ENCODE assay signal across 12 cellular contexts in the genomic region with DNA sequence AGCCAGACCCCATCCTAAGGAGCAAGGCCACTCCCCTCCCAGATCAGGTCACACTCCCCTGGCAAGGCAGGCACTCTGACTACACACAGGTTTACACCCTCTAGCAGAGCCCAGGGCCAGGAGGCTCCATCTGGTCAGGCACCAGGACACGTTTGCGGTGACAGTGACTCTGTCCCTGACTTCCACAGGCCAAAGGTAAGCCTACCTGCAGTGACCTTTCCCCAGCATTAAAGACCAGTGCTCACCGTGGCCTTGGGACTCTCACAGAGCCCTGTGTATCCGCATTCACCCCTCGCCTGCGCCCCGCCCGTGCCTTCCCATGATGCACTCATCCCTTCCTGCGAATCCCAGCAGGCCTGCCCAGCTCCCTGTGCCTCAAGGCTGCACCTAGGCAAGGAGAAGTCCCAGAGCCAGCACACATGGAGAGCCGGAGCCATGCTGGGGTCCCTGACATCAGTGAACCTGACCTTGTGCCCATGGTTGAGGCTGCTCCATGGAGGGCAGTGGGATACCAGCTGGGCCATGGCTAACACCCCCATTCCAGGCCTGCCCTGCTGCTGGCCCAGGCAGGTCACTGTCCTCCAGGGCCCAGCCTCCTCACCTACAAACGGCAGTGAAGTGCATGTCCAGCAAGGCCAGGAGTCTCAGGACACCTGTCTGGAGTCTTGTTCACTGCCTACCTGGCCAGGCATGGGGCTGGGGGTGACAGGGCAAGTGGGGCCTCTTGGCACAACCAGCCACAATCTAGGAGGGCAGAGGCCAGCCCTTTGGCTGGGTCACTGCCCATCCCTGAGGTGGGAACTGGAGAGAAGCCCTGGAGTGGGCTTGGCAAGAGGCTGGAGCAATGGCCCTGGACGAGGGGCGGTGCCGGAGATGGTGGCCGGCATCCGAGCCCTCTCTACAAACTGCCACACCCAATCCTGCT. TPM values are rescaled to one million over a fixed set of nuclear protein-coding genes. Genes with fewer than 3 reads are reported as not detected.
DNase-seq lines count a peak whose midpoint lies in the region; ATAC-seq and TF ChIP-seq lines count a peak whose summit lies in the region.
"Had no signal": no experiment of that assay in that cellular context is flagged by ENCODE, and none has a peak within 500 bp of the region (broad histone marks: within the 10 kb centered on the region; RNA-seq: fewer than 3 reads in every experiment).

No MANE protein-coding gene starts in this region.

- H3F3A ChIP-seq in GM23338 (replicated peaks; ENCODE audit: low read depth) (no peaks in the 10 kb centered on the region), neural progenitor cell (ENCODE audit: low read depth) (no peaks in the 10 kb centered on the region)

- H3K27me3 ChIP-seq in GM23338 (ENCODE audit: insufficient read depth) (peaks cover 5% of the 10 kb centered on the region; the same call in 1 of the 2 replicates), neural progenitor cell (no peaks in the 10 kb centered on the region)
- H3K27me3 ChIP-seq: cardiac muscle cell had no signal

- CTCF ChIA-PET in activated CD4-positive, alpha-beta T cell treated with anti-CD3 and anti-CD28 coated beads for 36 hours (lab: Charles Lee), result no interaction called here

- no peak overlapping the region for H3K9ac ChIP-seq in neural progenitor cell
- H3K9ac ChIP-seq: GM23248 had no signal

- POLR2A ChIA-PET in activated CD4-positive, alpha-beta T cell treated with anti-CD3 and anti-CD28 coated beads for 36 hours (lab: Charles Lee), result no interaction called here
- POLR2A ChIA-PET in activated naive CD8-positive, alpha-beta T cell treated with anti-CD3 and anti-CD28 coated beads, Interleukin-2, amount 10 ng/mL, durations not matched to agents 7 days and 5 days (lab: Charles Lee), result interaction anchor here (0.6 kb wide), 1 partner anchor 34 kb away, joined by 5 read pairs; no protein-coding TSS in a partner anchor

- no peak for DNase-seq in activated CD4-positive, alpha-beta T cell treated with anti-CD3 and anti-CD28 coated beads for 36 hours
- DNase-seq in activated CD4-positive, alpha-beta T cell treated with anti-CD3 and anti-CD28 coated beads for 1 hour, result no peak
- DNase-seq in GM23338 (ENCODE audit: low spot score), result no peak
- DNase-seq in activated naive CD8-positive, alpha-beta T cell treated with anti-CD3 and anti-CD28 coated beads, Interleukin-2, amount 10 ng/mL, durations not matched to agents 7 days and 5 days, result no peak
- DNase-seq in neural progenitor cell (ENCODE audit: low spot score), result no peak
- no peak for DNase-seq in nephron progenitor cell
- DNase-seq in NCI-H2029 treated with DMSO at 0.1 percent for 48 hours (lab: John Stamatoyannopoulos, UW), result no peak
- no peak for DNase-seq in NCI-H2196 treated with DMSO at 0.1 percent for 48 hours (lab: John Stamatoyannopoulos, UW; ENCODE audit: unreplicated experiment)
- DNase-seq: GM23248, left ventricle myocardium inferior, NCI-H1105 had no signal

- H4K20me1 ChIP-seq in GM23338 (replicated peaks; ENCODE audit: insufficient read depth) (no peaks in the 10 kb centered on the region), neural progenitor cell (ENCODE audit: low read depth) (no peaks in the 10 kb centered on the region)

- no peaks in the 10 kb centered on the region; the same call in 1 of the 2 replicates for H3K4me1 ChIP-seq in GM23338 (ENCODE audit: insufficient read depth)
- peaks cover 2% of the 10 kb centered on the region for H3K4me1 ChIP-seq in neural progenitor cell

- no peak overlapping the region for H3K4me3 Mint-ChIP-seq in activated CD4-positive, alpha-beta T cell treated with anti-CD3 and anti-CD28 coated beads for 36 hours
- no peak overlapping the region for H3K4me3 Mint-ChIP-seq in GM23338
- H3K4me3 Mint-ChIP-seq in activated naive CD8-positive, alpha-beta T cell treated with anti-CD3 and anti-CD28 coated beads, Interleukin-2, amount 10 ng/mL, durations not matched to agents 7 days and 5 days, result peak overlapping the region; percentile 22
- H3K4me3 Mint-ChIP-seq in neural progenitor cell, result no peak overlapping the region
- no peak overlapping the region for H3K4me3 Mint-ChIP-seq in nephron progenitor cell

- ATAC-seq in activated CD4-positive, alpha-beta T cell treated with anti-CD3 and anti-CD28 coated beads for 36 hours, result no peak
- no peak for ATAC-seq in GM23338
- ATAC-seq in activated naive CD8-positive, alpha-beta T cell treated with anti-CD3 and anti-CD28 coated beads, Interleukin-2, amount 10 ng/mL, durations not matched to agents 7 days and 5 days (ENCODE audit: low read depth), result no peak

- H3K36me3 ChIP-seq in GM23338 (ENCODE audit: insufficient read depth) (no peaks in the 10 kb centered on the region), neural progenitor cell (no peaks in the 10 kb centered on the region)
- H3K36me3 ChIP-seq: cardiac muscle cell, left ventricle myocardium inferior had no signal

- H3K27ac Mint-ChIP-seq in activated CD4-positive, alpha-beta T cell treated with anti-CD3 and anti-CD28 coated beads for 36 hours, result peak overlapping the region; percentile 23
- H3K27ac Mint-ChIP-seq in GM23338 (no peak overlapping the region), neural progenitor cell (peak overlapping the region; percentile 87), nephron progenitor cell (no peak overlapping the region)
- peak overlapping the region; percentile 82 for H3K27ac Mint-ChIP-seq in activated naive CD8-positive, alpha-beta T cell treated with anti-CD3 and anti-CD28 coated beads, Interleukin-2, amount 10 ng/mL, durations not matched to agents 7 days and 5 days

- no peaks in the 10 kb centered on the region for H3K9me3 ChIP-seq in neural progenitor cell (ENCODE audit: low read depth)
- H3K9me3 ChIP-seq: left ventricle myocardium inferior had no signal

- H3K27ac ChIP-seq in GM23338 (ENCODE audit: low read depth), result no peak overlapping the region
- no peak overlapping the region for H3K27ac ChIP-seq in neural progenitor cell
- H3K27ac ChIP-seq: cardiac muscle cell, GM23248, left ventricle myocardium inferior had no signal

- no peaks in the 10 kb centered on the region for H3K9me2 ChIP-seq in GM23338 (ENCODE audit: insufficient read depth)

- H3K79me2 ChIP-seq in GM23338 (replicated peaks; ENCODE audit: insufficient read depth) (no peaks in the 10 kb centered on the region), neural progenitor cell (ENCODE audit: low read depth) (no peaks in the 10 kb centered on the region)

- H3K4me2 ChIP-seq in GM23338 (no peak overlapping the region), neural progenitor cell (no peak overlapping the region)

- H3K4me1 Mint-ChIP-seq in activated CD4-positive, alpha-beta T cell treated with anti-CD3 and anti-CD28 coated beads for 36 hours, result peaks cover 13% of the 10 kb centered on the region
- H3K4me1 Mint-ChIP-seq in GM23338 (peaks cover 19% of the 10 kb centered on the region), neural progenitor cell (peaks cover 20% of the 10 kb centered on the region), nephron progenitor cell (peaks cover 25% of the 10 kb centered on the region)
- peaks cover 16% of the 10 kb centered on the region for H3K4me1 Mint-ChIP-seq in activated naive CD8-positive, alpha-beta T cell treated with anti-CD3 and anti-CD28 coated beads, Interleukin-2, amount 10 ng/mL, durations not matched to agents 7 days and 5 days

- H2AFZ ChIP-seq in GM23338 (0 out of 2 replicates have a peak overlapping the region, but pooled peaks have one; percentile 32), neural progenitor cell (replicated peaks) (peak overlapping the region; percentile 42)
- H2AFZ ChIP-seq: GM23248 had no signal

- intact Hi-C loops in activated CD4-positive, alpha-beta T cell treated with anti-CD3 and anti-CD28 coated beads for 36 hours (cut with DNase I, micrococcal nuclease), result no loop called here

- no peaks in the 10 kb centered on the region for H3K27me3 Mint-ChIP-seq in activated CD4-positive, alpha-beta T cell treated with anti-CD3 and anti-CD28 coated beads for 36 hours
- H3K27me3 Mint-ChIP-seq in GM23338 (ENCODE audit: insufficient read depth, low read depth, poor library complexity) (peaks cover 18% of the 10 kb centered on the region), neural progenitor cell (ENCODE audit: insufficient read depth, low read depth) (peaks cover 9% of the 10 kb centered on the region), nephron progenitor cell (ENCODE audit: low read depth, poor library complexity) (peaks cover 12% of the 10 kb centered on the region)
- H3K27me3 Mint-ChIP-seq in activated naive CD8-positive, alpha-beta T cell treated with anti-CD3 and anti-CD28 coated beads, Interleukin-2, amount 10 ng/mL, durations not matched to agents 7 days and 5 days, result peaks cover 3% of the 10 kb centered on the region

- H3K9me3 Mint-ChIP-seq in activated CD4-positive, alpha-beta T cell treated with anti-CD3 and anti-CD28 coated beads for 36 hours (ENCODE audit: low read depth), result no peaks in the 10 kb centered on the region
- H3K9me3 Mint-ChIP-seq in GM23338 (no peaks in the 10 kb centered on the region), neural progenitor cell (no peaks in the 10 kb centered on the region), nephron progenitor cell (no peaks in the 10 kb centered on the region)
- H3K9me3 Mint-ChIP-seq in activated naive CD8-positive, alpha-beta T cell treated with anti-CD3 and anti-CD28 coated beads, Interleukin-2, amount 10 ng/mL, durations not matched to agents 7 days and 5 days, result no peaks in the 10 kb centered on the region

- no peaks in the 10 kb centered on the region for H3K36me3 Mint-ChIP-seq in activated CD4-positive, alpha-beta T cell treated with anti-CD3 and anti-CD28 coated beads for 36 hours (ENCODE audit: low read depth)
- no peaks in the 10 kb centered on the region; the same call in 2 of the 3 replicates for H3K36me3 Mint-ChIP-seq in GM23338 (ENCODE audit: low read depth)
- peaks cover 4% of the 10 kb centered on the region for H3K36me3 Mint-ChIP-seq in activated naive CD8-positive, alpha-beta T cell treated with anti-CD3 and anti-CD28 coated beads, Interleukin-2, amount 10 ng/mL, durations not matched to agents 7 days and 5 days
- no peaks in the 10 kb centered on the region for H3K36me3 Mint-ChIP-seq in neural progenitor cell
- H3K36me3 Mint-ChIP-seq in nephron progenitor cell (ENCODE audit: low read depth), result no peaks in the 10 kb centered on the region

- TF ChIP-seq CTCF in GM23338 (conservative IDR thresholded peaks at IDR 0.05; ENCODE audit: low read depth in 2 of 2), result no peak
- no peak for TF ChIP-seq CTCF in neural progenitor cell (IDR thresholded peaks at IDR 0.05)
- no peak for TF ChIP-seq CTCF in nephron progenitor cell (IDR thresholded peaks at IDR 0.05)

- H3K4me3 ChIP-seq in GM23338, result no peak overlapping the region
- no peak overlapping the region for H3K4me3 ChIP-seq in neural progenitor cell
- H3K4me3 ChIP-seq: cardiac muscle cell, GM23248, left ventricle myocardium inferior had no signal

RNA-seq across cellular contexts. Expression of gene NEURL3, which starts 3.0 kb away (rescaled TPM):
- under 1 TPM; 0.33 to 0.41 TPM for total RNA-seq in activated CD4-positive, alpha-beta T cell treated with anti-CD3 and anti-CD28 coated beads for 36 hours
- not detected in 2 replicates for total RNA-seq in GM23338 (2014; rRNA removed; shearing (Covaris generic))
- 0.21 TPM in 1 of 2 replicates, not detected in the other for polyA plus RNA-seq in GM23338 (2016; fragmentation: Nextera tagmentation; extraction: Ambion mirVana)
- under 1 TPM in 1 of 2 experiments, not detected in 1; 0.17 TPM for total RNA-seq in activated naive CD8-positive, alpha-beta T cell treated with anti-CD3 and anti-CD28 coated beads, Interleukin-2, amount 10 ng/mL, durations not matched to agents 7 days and 5 days
- 0.12 TPM in 1 of 2 replicates, not detected in the other for total RNA-seq in neural progenitor cell (ENCODE audit: low replicate concordance)
- total RNA-seq: cardiac muscle cell, GM23248, left ventricle myocardium inferior had no signal
- polyA plus RNA-seq: cardiac muscle cell, GM23248 had no signal

RNA-seq across cellular contexts. Expression of gene ARID5A, which starts 34.4 kb away (rescaled TPM):
- total RNA-seq in activated CD4-positive, alpha-beta T cell treated with anti-CD3 and anti-CD28 coated beads for 36 hours, result 100 to 1,000 TPM; 179 to 191 TPM
- 7.1 and 7.7 TPM in 2 replicates for total RNA-seq in GM23338 (2014; rRNA removed; shearing (Covaris generic))
- 5.5 and 5.9 TPM in 2 replicates for polyA plus RNA-seq in GM23338 (2016; fragmentation: Nextera tagmentation; extraction: Ambion mirVana)
- 10 to 100 TPM; 62.1 to 62.8 TPM for total RNA-seq in activated naive CD8-positive, alpha-beta T cell treated with anti-CD3 and anti-CD28 coated beads, Interleukin-2, amount 10 ng/mL, durations not matched to agents 7 days and 5 days
- total RNA-seq in neural progenitor cell (ENCODE audit: low replicate concordance), result 0.75 and 2.4 TPM in 2 replicates

Comparison
In these comparisons a context has a peak if more than half of its experiments do, and no peak if none do; other contexts are left out.
1. H3K27ac Mint-ChIP-seq: peak in activated CD4-positive, alpha-beta T cell treated with anti-CD3 and anti-CD28 coated beads for 36 hours (single experiment), activated naive CD8-positive, alpha-beta T cell treated with anti-CD3 and anti-CD28 coated beads, Interleukin-2, amount 10 ng/mL, durations not matched to agents 7 days and 5 days (single experiment) and neural progenitor cell (single experiment); none in GM23338 (single experiment) and nephron progenitor cell (single experiment).